7 cellular contexts compared by ENCODE assay signal in the genomic region with DNA sequence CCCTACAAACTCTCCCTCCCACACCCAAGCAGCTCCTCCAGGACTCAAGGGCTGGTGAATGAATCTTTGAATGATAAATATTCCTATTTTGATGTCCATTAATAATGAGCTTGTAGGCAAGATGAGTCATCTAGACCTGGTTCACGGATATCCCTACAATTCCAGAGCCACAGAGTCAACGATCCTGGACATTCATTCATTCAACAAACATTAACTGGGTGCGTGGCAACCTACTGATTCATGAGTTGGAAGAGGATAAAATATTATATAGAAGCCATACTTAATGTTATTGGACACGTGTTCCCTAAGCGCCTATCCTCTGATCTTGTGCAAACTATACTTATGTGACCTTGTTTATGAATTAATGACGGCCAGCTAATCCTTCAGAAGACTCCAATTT. TPM values are rescaled to one million over a fixed set of nuclear protein-coding genes. Genes with fewer than 3 reads are reported as not detected.
DNase-seq lines count a peak whose midpoint lies in the region; ATAC-seq and TF ChIP-seq lines count a peak whose summit lies in the region.
"Had no signal": no experiment of that assay in that cellular context is flagged by ENCODE, and none has a peak within 500 bp of the region (broad histone marks: within the 10 kb centered on the region; RNA-seq: fewer than 3 reads in every experiment).

No MANE protein-coding gene starts in this region.

- H3K18ac ChIP-seq in neuronal stem cell (ENCODE audit: low read length), result no peak overlapping the region

- H2AK5ac ChIP-seq in neuronal stem cell (ENCODE audit: low read depth, low read length), result no peak overlapping the region

- no peak overlapping the region for H3K14ac ChIP-seq in neuronal stem cell (ENCODE audit: low read length)

- H2BK15ac ChIP-seq in neuronal stem cell (ENCODE audit: low read length), result no peak overlapping the region

- no peak overlapping the region for H2BK5ac ChIP-seq in neuronal stem cell (ENCODE audit: low read length)

- H3K9me3 ChIP-seq in HUES48 (ENCODE audit: control insufficient read depth, insufficient read depth, low read length), result no peaks in the 10 kb centered on the region
- no peaks in the 10 kb centered on the region for H3K9me3 ChIP-seq in neuronal stem cell (replicated peaks in 1 of 2; ENCODE audit: control insufficient read depth in 2 of 2, insufficient read depth in 1 of 2, low read depth in 1 of 2, low read length in 2 of 2)

- in situ Hi-C loops in astrocyte of the spinal cord (cut with HindIII; ENCODE audit: low sequenced_read_pairs), result no loop called here

- H2AFZ ChIP-seq in neuronal stem cell (ENCODE audit: low read length), result peak overlapping the region; percentile 98

- no peak for ATAC-seq in activated CD4-positive, CD25-positive, alpha-beta regulatory T cell treated with anti-CD3 and anti-CD28 coated beads, Interleukin-2, amount 50 U/mL, for 24 hours
- ATAC-seq in HG02938 (IDR thresholded peaks at IDR 0.05; ENCODE audit: unreplicated experiment), result no peak

- H2BK12ac ChIP-seq in neuronal stem cell (ENCODE audit: low read length), result no peak overlapping the region

- WGBS in neuronal stem cell (ENCODE audit: extremely low coverage in 2 of 2, insufficient read length in 2 of 2, insufficient replicate concordance in 1 of 2), 2 donors, result no CpG with 5 or more reads among the region's 6 CpGs

- no peak overlapping the region for H3K27ac ChIP-seq in HUES48 (ENCODE audit: low read depth, low read length)
- no peak overlapping the region for H3K27ac ChIP-seq in neuronal stem cell (replicated peaks; ENCODE audit: low read length)

- H3K4me2 ChIP-seq in neuronal stem cell (ENCODE audit: insufficient read depth, low read length, poor library complexity, severe bottlenecking), result no peak overlapping the region

- no peak overlapping the region for H4K91ac ChIP-seq in neuronal stem cell (ENCODE audit: low read depth, low read length, poor library complexity)

- no peak overlapping the region for H4K8ac ChIP-seq in neuronal stem cell (ENCODE audit: low read depth, low read length)

- TF ChIP-seq CTCF in astrocyte of the spinal cord (IDR thresholded peaks at IDR 0.05; ENCODE audit: low read depth, low read length), result no peak

- H3K4me1 ChIP-seq in HUES48 (ENCODE audit: control insufficient read depth, insufficient read depth, low read length) (peaks cover 11% of the 10 kb centered on the region), neuronal stem cell (ENCODE audit: control insufficient read depth in 2 of 2, insufficient read depth in 1 of 2, low read depth in 1 of 2, low read length in 2 of 2) (peaks cover 16 to 29% of the 10 kb centered on the region in 2 donors)

- H3K36me3 ChIP-seq in HUES48 (ENCODE audit: control insufficient read depth, insufficient read depth, low read length), result no peaks in the 10 kb centered on the region
- no peaks in the 10 kb centered on the region for H3K36me3 ChIP-seq in neuronal stem cell (replicated peaks in 1 of 2; ENCODE audit: control insufficient read depth in 2 of 2, insufficient read depth in 2 of 2, low read length in 2 of 2)

- no peaks in the 10 kb centered on the region for H3K79me1 ChIP-seq in neuronal stem cell (ENCODE audit: low read depth, low read length)

- no peak overlapping the region for H3K23ac ChIP-seq in neuronal stem cell (ENCODE audit: low read depth, low read length, poor library complexity)

- H2BK120ac ChIP-seq in neuronal stem cell (ENCODE audit: low read depth, low read length), result no peak overlapping the region

- H3K9ac ChIP-seq in HUES48 (ENCODE audit: low read depth, low read length) (no peak overlapping the region), neuronal stem cell (ENCODE audit: low read depth, low read length, poor library complexity) (no peak overlapping the region)

- DNase-seq in astrocyte of the spinal cord (ENCODE audit: low read depth, low spot score), result no peak
- no peak for DNase-seq in neuronal stem cell (ENCODE audit: low spot score)
- no peak for DNase-seq in CD1c-positive myeloid dendritic cell (ENCODE audit: extremely low spot score)

- no peak overlapping the region for H3K4ac ChIP-seq in neuronal stem cell (ENCODE audit: low read length)

- H3K27me3 ChIP-seq in HUES48 (ENCODE audit: control insufficient read depth, insufficient read depth, low read length), result no peaks in the 10 kb centered on the region
- no peaks in the 10 kb centered on the region for H3K27me3 ChIP-seq in neuronal stem cell (ENCODE audit: control insufficient read depth in 3 of 3, insufficient read depth in 3 of 3, low read depth in 1 of 3, low read length in 3 of 3)

- H3K4me3 ChIP-seq in HUES48 (ENCODE audit: low read depth, low read length) (peak overlapping the region; percentile 59), astrocyte of the spinal cord (ENCODE audit: low read depth, low read length) (peak overlapping the region; percentile 48), neuronal stem cell (ENCODE audit: low read length in 2 of 2) (peak overlapping the region in 1 of 2 donors; percentile 55)

RNA-seq across cellular contexts. Expression of a gene that starts 0.4 kb away (rescaled TPM):
- 5.1 TPM for polyA plus RNA-seq in neuronal stem cell (2013, experiment 1 of 2)
- 5.0 TPM for polyA plus RNA-seq in neuronal stem cell (2013, experiment 2 of 2)

RNA-seq across cellular contexts. Expression of a gene that starts 28.6 kb away (rescaled TPM):
- polyA plus RNA-seq in neuronal stem cell (2013, experiment 1 of 2), result not detected
- not detected for polyA plus RNA-seq in neuronal stem cell (2013, experiment 2 of 2)
- polyA plus RNA-seq: adipose tissue had no signal

RNA-seq across cellular contexts. Expression of a gene that starts 49.4 kb away (rescaled TPM):
- polyA plus RNA-seq in neuronal stem cell (2013, experiment 1 of 2), result 0.43 TPM
- 0.50 TPM for polyA plus RNA-seq in neuronal stem cell (2013, experiment 2 of 2)

RNA-seq across cellular contexts. Expression of a gene that starts 55.3 kb away (rescaled TPM):
- 106 TPM for polyA plus RNA-seq in neuronal stem cell (2013, experiment 1 of 2)
- polyA plus RNA-seq in neuronal stem cell (2013, experiment 2 of 2), result 112 TPM

RNA-seq across cellular contexts. Expression of a gene that starts 55.4 kb away (rescaled TPM):
- 39.8 TPM for polyA plus RNA-seq in neuronal stem cell (2013, experiment 1 of 2)
- polyA plus RNA-seq in neuronal stem cell (2013, experiment 2 of 2), result 38.1 TPM
